8 cellular contexts compared by ENCODE assay signal in the genomic region with DNA sequence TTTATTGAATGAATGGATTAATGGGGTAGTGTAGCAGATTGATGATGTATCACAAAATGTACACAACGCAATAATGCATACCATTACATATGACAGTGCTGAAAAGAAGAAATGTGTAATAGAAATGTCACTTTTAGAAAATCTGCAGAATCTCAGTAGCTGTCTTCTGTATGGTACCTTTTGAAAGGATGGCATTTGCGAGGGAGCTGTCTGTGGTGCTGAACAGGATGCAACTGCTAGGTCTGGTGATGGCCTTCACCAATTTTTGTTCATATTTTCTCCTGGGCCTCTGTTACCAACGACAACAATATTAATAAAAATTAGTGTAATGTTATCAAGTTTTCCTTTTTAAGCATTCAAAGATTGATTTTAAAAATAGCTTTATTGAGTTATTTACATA. TPM values are rescaled to one million over a fixed set of nuclear protein-coding genes. Genes with fewer than 3 reads are reported as not detected.
DNase-seq lines count a peak whose midpoint lies in the region; ATAC-seq, FAIRE-seq and TF ChIP-seq lines count a peak whose summit lies in the region.

No MANE protein-coding gene starts in this region.

- 24% methylated on average over 3 of the region's 3 CpGs; no CpG with 5 or more reads in 1 of the 2 experiments for WGBS in H1 (ENCODE audit: extremely low coverage in 1 of 2, insufficient coverage in 1 of 2, insufficient read length in 1 of 2, insufficient replicate concordance in 2 of 2, low coverage in 1 of 2, low lambda C conversion rate in 2 of 2, missing lambda C conversion rate in 1 of 2), 2 experiments
- 14% methylated on average over 3 of the region's 3 CpGs for WGBS in sigmoid colon, 2 donors

- TF ChIP-seq EP300 in H1 (IDR thresholded peaks at IDR 0.05; ENCODE audit: borderline replicate concordance in 1 of 2, low read depth in 2 of 2, low read length in 2 of 2) (no peak), sigmoid colon (IDR thresholded peaks at IDR 0.05) (no peak)

- no peak overlapping the region for H2BK120ac ChIP-seq in H1 (replicated peaks; ENCODE audit: low read depth, low read length)

- H3K9me3 ChIP-seq in H1 (ENCODE audit: insufficient read depth in 2 of 2, low read depth in 1 of 2, low read length in 1 of 2), result no peaks in the 10 kb centered on the region
- no peaks in the 10 kb centered on the region for H3K9me3 ChIP-seq in sigmoid colon

- no peak overlapping the region for H3K23ac ChIP-seq in H1 (ENCODE audit: insufficient read length)

- H3K27ac ChIP-seq in H1 (ENCODE audit: low read depth, low read length) (no peak overlapping the region), sigmoid colon (no peak overlapping the region)

- H4K8ac ChIP-seq in H1 (ENCODE audit: extremely low read depth, insufficient read depth, low read length), result no peak overlapping the region

- H3K4me3 ChIP-seq in H1 (ENCODE audit: extremely low read depth in 1 of 4, insufficient read depth in 2 of 4, low read depth in 3 of 4, low read length in 4 of 4), result no peak overlapping the region
- H3K4me3 ChIP-seq in skeletal muscle cell (ENCODE audit: low read depth, low read length), result no peak overlapping the region
- H3K4me3 ChIP-seq in sigmoid colon, result no peak overlapping the region

- no peak for TF ChIP-seq POLR2A in H1 (IDR thresholded peaks at IDR 0.05; ENCODE audit: control extremely low read depth in 1 of 2, low read depth in 2 of 2, low read length in 2 of 2)
- no peak for TF ChIP-seq POLR2A in sigmoid colon (IDR thresholded peaks at IDR 0.05)

- no peak overlapping the region for H3K4me2 ChIP-seq in H1 (ENCODE audit: insufficient read depth in 1 of 2, low read depth in 2 of 2, low read length in 2 of 2)

- no peak overlapping the region for H2BK12ac ChIP-seq in H1 (ENCODE audit: low read depth, low read length)

- H3K9ac ChIP-seq in H1 (replicated peaks in 1 of 4; ENCODE audit: extremely low read depth in 1 of 4, low read depth in 3 of 4, low read length in 3 of 4), result no peak overlapping the region

- intact Hi-C loops in sigmoid colon (cut with DNase I), result no loop called here

- no peak overlapping the region for H2BK15ac ChIP-seq in H1 (ENCODE audit: low read length)

- H3K79me1 ChIP-seq in H1 (ENCODE audit: low read depth, low read length), result no peaks in the 10 kb centered on the region

- no peak overlapping the region for H4K5ac ChIP-seq in H1 (ENCODE audit: insufficient read length, low read depth, low read length)

- H3K79me2 ChIP-seq in H1 (ENCODE audit: control insufficient read depth in 1 of 2, insufficient read depth in 2 of 2, low read length in 2 of 2), result no peaks in the 10 kb centered on the region

- H3K27me3 ChIP-seq in H1 (replicated peaks in 1 of 4; ENCODE audit: control insufficient read depth in 3 of 4, extremely low read depth in 1 of 4, insufficient read depth in 3 of 4, low read length in 3 of 4), result no peaks in the 10 kb centered on the region
- no peaks in the 10 kb centered on the region for H3K27me3 ChIP-seq in sigmoid colon

- no peaks in the 10 kb centered on the region for H4K20me1 ChIP-seq in H1 (replicated peaks in 1 of 2; ENCODE audit: control insufficient read depth in 1 of 2, insufficient read depth in 2 of 2, low read length in 2 of 2)

- H2BK20ac ChIP-seq in H1 (ENCODE audit: low read length), result no peak overlapping the region

- CTCF ChIA-PET in H1 (lab: Charles Lee; ENCODE audit: partially characterized antibody), result interaction anchor here (0.7 to 1.5 kb wide), 2 partner anchors 11 to 640 kb away, joined by 3 read pairs; no protein-coding TSS in a partner anchor

- H3K36me3 ChIP-seq in H1 (ENCODE audit: control insufficient read depth in 2 of 4, insufficient read depth in 4 of 4, low read length in 3 of 4), result no peaks in the 10 kb centered on the region
- no peaks in the 10 kb centered on the region for H3K36me3 ChIP-seq in sigmoid colon

- H3K18ac ChIP-seq in H1 (ENCODE audit: extremely low read depth, low read length), result no peak overlapping the region

- no peak overlapping the region for H2BK5ac ChIP-seq in H1 (ENCODE audit: low read depth, low read length)

- no peak for ATAC-seq in HG03521 (IDR thresholded peaks at IDR 0.05; ENCODE audit: unreplicated experiment)

- POLR2A ChIA-PET in H1 (lab: Charles Lee; ENCODE audit: partially characterized antibody), result no interaction called here

- no peak overlapping the region for H3K4ac ChIP-seq in H1 (replicated peaks; ENCODE audit: insufficient read length, low read depth, low read length)

- FAIRE-seq in H1 (lab: Jason Lieb, UNC), result peak; percentile 63

- no peaks in the 10 kb centered on the region for H3K23me2 ChIP-seq in H1 (ENCODE audit: low read depth, low read length)

- no peak overlapping the region for H4K91ac ChIP-seq in H1 (replicated peaks; ENCODE audit: insufficient read length, low read length)

- DNase-seq in AG20443 (ENCODE audit: low spot score), result peak; percentile 70
- peak; percentile 79 for DNase-seq in HT-29 (ENCODE audit: low spot score)
- peak; percentile 23 for DNase-seq in activated CD4-positive, alpha-beta T cell treated with anti-CD3 and anti-CD28 coated beads for 1 hour
- peak in 1 of 2 experiments; percentile 62 for DNase-seq in H1 (ENCODE audit: low read depth in 1 of 2, low spot score in 2 of 2)
- DNase-seq in skeletal muscle cell (ENCODE audit: low read depth), result peak; percentile 9
- no peak for DNase-seq in COLO668 (lab: John Stamatoyannopoulos, UW; ENCODE audit: unreplicated experiment)
- no peak for DNase-seq in sigmoid colon

- TF ChIP-seq RAD21 in H1 (IDR thresholded peaks at IDR 0.05 in 1 of 2, conservative IDR thresholded peaks at IDR 0.05 in 1 of 2; ENCODE audit: low read depth in 2 of 2, low read length in 2 of 2), result no peak

- H2AFZ ChIP-seq in H1 (ENCODE audit: low read length), result no peak overlapping the region

- H2AK5ac ChIP-seq in H1 (ENCODE audit: low read depth, low read length), result no peak overlapping the region

- H3K4me1 ChIP-seq in H1 (replicated peaks in 1 of 4; ENCODE audit: control insufficient read depth in 3 of 4, insufficient read depth in 4 of 4, low read length in 3 of 4) (no peaks in the 10 kb centered on the region), sigmoid colon (no peaks in the 10 kb centered on the region)

- no peak overlapping the region for H3K56ac ChIP-seq in H1 (replicated peaks; ENCODE audit: insufficient read length, low read depth, low read length)

- no peak overlapping the region for H3K14ac ChIP-seq in H1 (ENCODE audit: insufficient read length)

- TF ChIP-seq CTCF in H1 (IDR thresholded peaks at IDR 0.05; ENCODE audit: control extremely low read depth in 1 of 3, insufficient read depth in 1 of 3, low read depth in 1 of 3, low read length in 3 of 3) (no peak), sigmoid colon (IDR thresholded peaks at IDR 0.05) (no peak)

TF ChIP-seq in H1, 55 proteins besides CTCF, POLR2A, EP300 and RAD21:
- peak in 1 of 2 experiments; percentile 52; a peak in 1 of 4 replicates for TF ChIP-seq SIN3A (conservative IDR thresholded peaks at IDR 0.05 in 1 of 2, IDR thresholded peaks at IDR 0.05 in 1 of 2; ENCODE audit: low read depth in 1 of 2, low read length in 2 of 2)
- TF ChIP-seq TEAD4 (IDR thresholded peaks at IDR 0.05; ENCODE audit: low read depth, low read length), result peak; percentile 81
- TF ChIP-seq PHF8 (conservative IDR thresholded peaks at IDR 0.05; ENCODE audit: low read depth, low read length), result no peak

RNA-seq across cellular contexts. Expression of a gene that starts 36.2 kb away (rescaled TPM):
- total RNA-seq in HT-29 (2014; rRNA removed; shearing (Covaris generic)), result 20.4 and 21.0 TPM in 2 replicates
- total RNA-seq in H1 (2021; fragmentation: NEBNext Ultra II Directional; extraction: Animal tissue kit (Norgen Biotek cat#: 25700)), result 30.5 and 34.8 TPM in 2 replicates
- polyA plus RNA-seq in H1 (2011; rRNA removed), result 3.8 and 5.2 TPM in 2 replicates
- 7.0 TPM for polyA plus RNA-seq in H1 (2011; cell fraction: cytosol; rRNA removed)
- 6.6 TPM for polyA plus RNA-seq in H1 (2011; cell fraction: nucleus; rRNA removed)
- 8.6 to 17.4 TPM (median 9.4 TPM) in 4 replicates for polyA plus RNA-seq in H1 (2012, experiment 1 of 2)
- polyA plus RNA-seq in H1 (2012, experiment 2 of 2), result 0.71 TPM
- polyA plus RNA-seq in H1 (2013, experiment 1 of 2), result 7.2 TPM
- polyA plus RNA-seq in H1 (2013, experiment 2 of 2), result 6.8 TPM
- 30.6 and 34.9 TPM in 2 replicates for polyA minus RNA-seq in H1 (2011; rRNA and poly(A)+ RNA removed)
- 21.0 TPM for polyA minus RNA-seq in H1 (2011; cell fraction: cytosol; rRNA and poly(A)+ RNA removed)
- polyA minus RNA-seq in H1 (2011; cell fraction: nucleus; rRNA and poly(A)+ RNA removed), result 25.4 TPM
- 10 to 100 TPM; 12.9 to 37.9 (median 19.8) TPM for total RNA-seq in sigmoid colon
- polyA plus RNA-seq in sigmoid colon, result 10 to 100 TPM in 1 of 3 donors, 1 to 10 TPM in 2; 6.6 to 13.8 (median 6.7) TPM

RNA-seq across cellular contexts. Expression of a gene that starts 46.8 kb away (rescaled TPM):
- total RNA-seq in HT-29 (2014; rRNA removed; shearing (Covaris generic)), result 7.5 and 8.6 TPM in 2 replicates
- total RNA-seq in H1 (2021; fragmentation: NEBNext Ultra II Directional; extraction: Animal tissue kit (Norgen Biotek cat#: 25700)), result 7.7 and 8.3 TPM in 2 replicates
- polyA plus RNA-seq in H1 (2011; rRNA removed) (2.3 and 3.1 TPM in 2 replicates), sigmoid colon (10 to 100 TPM; 10.2 to 21.1 (median 12.5) TPM)
- polyA plus RNA-seq in H1 (2011; cell fraction: cytosol; rRNA removed), result 3.9 TPM
- polyA plus RNA-seq in H1 (2011; cell fraction: nucleus; rRNA removed), result 1.3 TPM
- polyA plus RNA-seq in H1 (2012, experiment 1 of 2), result 3.8 to 6.0 TPM (median 4.9 TPM) in 4 replicates
- polyA plus RNA-seq in H1 (2012, experiment 2 of 2), result 0.51 TPM
- polyA plus RNA-seq in H1 (2013, experiment 1 of 2), result 6.3 TPM
- polyA plus RNA-seq in H1 (2013, experiment 2 of 2), result 8.3 TPM
- 2.9 and 6.1 TPM in 2 replicates for polyA minus RNA-seq in H1 (2011; rRNA and poly(A)+ RNA removed)
- 2.9 TPM for polyA minus RNA-seq in H1 (2011; cell fraction: cytosol; rRNA and poly(A)+ RNA removed)
- 4.6 TPM for polyA minus RNA-seq in H1 (2011; cell fraction: nucleus; rRNA and poly(A)+ RNA removed)
- total RNA-seq in sigmoid colon, result 1 to 10 TPM; 1.9 to 5.7 (median 5.1) TPM

Comparison
In these comparisons a context has a peak if more than half of its experiments do, and no peak if none do; other contexts are left out.
1. DNase-seq: peak in AG20443 (single experiment), HT-29 (single experiment), activated CD4-positive, alpha-beta T cell treated with anti-CD3 and anti-CD28 coated beads for 1 hour (single experiment) and skeletal muscle cell (single experiment); none in COLO668 (single experiment) and sigmoid colon (single experiment).